8 cellular contexts compared by ENCODE assay signal in genomic region chr16:87463722-87464690, GRCh38. TPM values are rescaled to one million over a fixed set of nuclear protein-coding genes. Genes with fewer than 3 reads are reported as not detected.
DNase-seq lines count a peak whose midpoint lies in the region; ATAC-seq and TF ChIP-seq lines count a peak whose summit lies in the region.

No MANE protein-coding gene starts in this region.

- no peak for TF ChIP-seq POLR2A in breast epithelium (IDR thresholded peaks at IDR 0.05)

- peak overlapping the region; percentile 48 to 51 for H3K9ac ChIP-seq in stomach smooth muscle (ENCODE audit: low read length in 2 of 2)

- no peaks in the 10 kb centered on the region for H3K9me3 ChIP-seq in SJCRH30 (replicated peaks)
- H3K9me3 ChIP-seq in breast epithelium: no peaks in the 10 kb centered on the region
- H3K9me3 ChIP-seq in stomach smooth muscle (ENCODE audit: control insufficient read depth in 2 of 2, low read length in 2 of 2): no peaks in the 10 kb centered on the region

- H3K27me3 ChIP-seq in SJCRH30 (no peaks in the 10 kb centered on the region), breast epithelium (no peaks in the 10 kb centered on the region), stomach smooth muscle (ENCODE audit: control insufficient read depth in 1 of 2, insufficient read depth in 2 of 2, low read length in 2 of 2) (no peaks in the 10 kb centered on the region)

- H3K27ac ChIP-seq in SJCRH30: peak overlapping the region; percentile 35
- peak overlapping the region; percentile 85 to 95 for H3K27ac ChIP-seq in breast epithelium
- H3K27ac ChIP-seq in stomach smooth muscle (ENCODE audit: low read length): peak overlapping the region; percentile 95

- intact Hi-C loops in breast epithelium (cut with DNase I; ENCODE audit: low total_unique reads): no loop called here

- 0 out of 2 replicates have a peak, but pooled peaks cover 2% of the 10 kb centered on the region for H3K36me3 ChIP-seq in SJCRH30
- no peaks in the 10 kb centered on the region for H3K36me3 ChIP-seq in breast epithelium
- peaks cover 2 to 6% of the 10 kb centered on the region in 2 donors for H3K36me3 ChIP-seq in stomach smooth muscle (ENCODE audit: control insufficient read depth in 2 of 2, insufficient read depth in 2 of 2, low read length in 2 of 2)

- H3K4me3 ChIP-seq in SJCRH30: no peak overlapping the region
- peak overlapping the region in 2 of 3 donors; percentile 12 to 15 for H3K4me3 ChIP-seq in breast epithelium
- H3K4me3 ChIP-seq in stomach smooth muscle (ENCODE audit: low read length in 2 of 2): peak overlapping the region; percentile 31 to 61

- DNase-seq in SJCRH30 (peak in 1 of 2 experiments; percentile 13), breast epithelium (ENCODE audit: low spot score in 2 of 2) (no peak), lung microvascular endothelial cell (ENCODE audit: low read depth in 2 of 2) (peak; percentile 64 to 94), SHP77 treated with DMSO at 0.1 percent for 48 hours (lab: John Stamatoyannopoulos, UW) (no peak), NCI-H1092 (lab: John Stamatoyannopoulos, UW) (no peak)

- ATAC-seq in GM19463 (IDR thresholded peaks at IDR 0.05; ENCODE audit: unreplicated experiment) (peak; percentile 77), HG03159 (IDR thresholded peaks at IDR 0.05; ENCODE audit: unreplicated experiment) (no peak)

- H3K4me1 ChIP-seq in SJCRH30 (peaks cover 23% of the 10 kb centered on the region), breast epithelium (peaks cover 5 to 17% of the 10 kb centered on the region in 2 donors), stomach smooth muscle (ENCODE audit: control insufficient read depth, insufficient read depth, low read length) (peaks cover 43% of the 10 kb centered on the region)

- no peak for TF ChIP-seq CTCF in breast epithelium (IDR thresholded peaks at IDR 0.05)

RNA-seq across cellular contexts. Expression of gene ZCCHC14, which starts 28.8 kb away (rescaled TPM):
- 5.9 and 7.5 TPM in 2 replicates for total RNA-seq in SJCRH30 (2014; rRNA removed; shearing (Covaris generic))
- total RNA-seq in breast epithelium (10 to 100 TPM; 15.2 to 21.0 (median 18.7) TPM), lung microvascular endothelial cell (5.8 and 6.1 TPM in 2 replicates)

Comparison
In these comparisons a context has a peak if more than half of its experiments do, and no peak if none do; other contexts are left out.
1. DNase-seq: peak in lung microvascular endothelial cell (2 of 2); none in breast epithelium (0 of 2), SHP77 treated with DMSO at 0.1 percent for 48 hours (single experiment) and NCI-H1092 (single experiment).
2. H3K27ac ChIP-seq: peak in every context shown above with its lines; median percentile 95 in stomach smooth muscle; 90 in breast epithelium; 35 in SJCRH30.